Comparison of ENCODE assay signal across 12 cellular contexts in genomic region chr15:50774450-50774849, GRCh38. TPM values are rescaled to one million over a fixed set of nuclear protein-coding genes. Genes with fewer than 3 reads are reported as not detected.
DNase-seq lines count a peak whose midpoint lies in the region; ATAC-seq and TF ChIP-seq lines count a peak whose summit lies in the region.
"Had no signal": no experiment of that assay in that cellular context is flagged by ENCODE, and none has a peak within 500 bp of the region (broad histone marks: within the 10 kb centered on the region; RNA-seq: fewer than 3 reads in every experiment).

No MANE protein-coding gene starts in this region.

- H4K20me1 ChIP-seq in IMR-90 (ENCODE audit: insufficient read depth, low read length) = no peaks in the 10 kb centered on the region

- no peak overlapping the region for H2AFZ ChIP-seq in IMR-90 (replicated peaks; ENCODE audit: low read length, poor library complexity)

- H2AK5ac ChIP-seq in IMR-90 (ENCODE audit: low read depth, low read length) = no peak overlapping the region

- H3K9me3 Mint-ChIP-seq in naive thymus-derived CD4-positive, alpha-beta T cell = peaks cover 0 to 3% (median 0%) of the 10 kb centered on the region in 11 donors
- H3K9me3 Mint-ChIP-seq: IgD-negative memory B cell had no signal

- H3K4me2 ChIP-seq in IMR-90 (ENCODE audit: low read depth, low read length) = no peak overlapping the region

- H3K27me3 ChIP-seq in IMR-90 (ENCODE audit: control insufficient read depth, insufficient read depth, low read length) (no peaks in the 10 kb centered on the region), ovary (no peaks in the 10 kb centered on the region)
- H3K27me3 ChIP-seq in naive thymus-derived CD4-positive, alpha-beta T cell (ENCODE audit: control insufficient read depth in 2 of 2, insufficient read depth in 2 of 2, low read length in 2 of 2) = no peaks in the 10 kb centered on the region
- H3K27me3 ChIP-seq: Peyer's patch had no signal

- dilution Hi-C loops in IMR-90 (cut with HindIII; ENCODE audit: low sequenced_read_pairs, unreplicated experiment) = no loop called here

- intact Hi-C loops in IMR-90 (cut with micrococcal nuclease) = no loop called here
- intact Hi-C loops in naive thymus-derived CD4-positive, alpha-beta T cell (cut with micrococcal nuclease) = no loop called here
- intact Hi-C loops in ovary (cut with DNase I) = no loop called here

- H3K36me3 ChIP-seq in IMR-90 (ENCODE audit: control insufficient read depth, insufficient read depth, low read length) (no peaks in the 10 kb centered on the region), ovary (no peaks in the 10 kb centered on the region)
- H3K36me3 ChIP-seq in naive thymus-derived CD4-positive, alpha-beta T cell (ENCODE audit: control insufficient read depth in 2 of 3, insufficient read depth in 3 of 3, low read length in 3 of 3) = no peaks in the 10 kb centered on the region
- H3K36me3 ChIP-seq: Peyer's patch had no signal

- H3K9me3 ChIP-seq in IMR-90 (ENCODE audit: control insufficient read depth, insufficient read depth, low read length) (no peaks in the 10 kb centered on the region), ovary (no peaks in the 10 kb centered on the region)
- no peaks in the 10 kb centered on the region for H3K9me3 ChIP-seq in naive thymus-derived CD4-positive, alpha-beta T cell (ENCODE audit: control insufficient read depth in 2 of 3, low read length in 3 of 3)
- H3K9me3 ChIP-seq: Peyer's patch had no signal

- no peaks in the 10 kb centered on the region for H3K36me3 Mint-ChIP-seq in naive thymus-derived CD4-positive, alpha-beta T cell
- H3K36me3 Mint-ChIP-seq: IgD-negative memory B cell had no signal

- H3K18ac ChIP-seq in IMR-90 (ENCODE audit: low read depth, low read length) = peak overlapping the region; percentile 4; the same call in 1 of the 2 replicates

- peak overlapping the region; percentile 44; the same call in 1 of the 2 replicates for H3K14ac ChIP-seq in IMR-90 (replicated peaks; ENCODE audit: low read depth, low read length)

- no peak for TF ChIP-seq POLR2A in IMR-90 (IDR thresholded peaks at IDR 0.05; ENCODE audit: low read depth, low read length)
- TF ChIP-seq POLR2A in ovary (IDR thresholded peaks at IDR 0.05) = no peak

- peak overlapping the region in 8 of 9 donors; percentile 13 to 73 (median 60) for H3K27ac Mint-ChIP-seq in naive thymus-derived CD4-positive, alpha-beta T cell
- H3K27ac Mint-ChIP-seq: IgD-negative memory B cell had no signal

- H2BK15ac ChIP-seq in IMR-90 (ENCODE audit: low read depth, low read length) = no peak overlapping the region

- H3K4ac ChIP-seq in IMR-90 (ENCODE audit: low read depth, low read length) = no peak overlapping the region

- peaks cover 8% of the 10 kb centered on the region; the same call in 1 of the 2 replicates for H3K4me1 ChIP-seq in IMR-90 (ENCODE audit: control insufficient read depth, insufficient read depth, low read length)
- H3K4me1 ChIP-seq in naive thymus-derived CD4-positive, alpha-beta T cell (ENCODE audit: control insufficient read depth in 2 of 2, insufficient read depth in 2 of 2, low read length in 2 of 2) = no peaks in the 10 kb centered on the region
- H3K4me1 ChIP-seq in ovary (ENCODE audit: insufficient read depth) = no peaks in the 10 kb centered on the region

- peaks cover 0 to 11% (median 6%) of the 10 kb centered on the region in 7 donors for H3K4me1 Mint-ChIP-seq in naive thymus-derived CD4-positive, alpha-beta T cell

- no peak for ATAC-seq in IMR-90 (ENCODE audit: low read depth)
- ATAC-seq in naive thymus-derived CD4-positive, alpha-beta T cell = peak; percentile 79
- ATAC-seq in HG03139 (IDR thresholded peaks at IDR 0.05; ENCODE audit: unreplicated experiment) = no peak

- H4K91ac ChIP-seq in IMR-90 (ENCODE audit: insufficient read depth, low read depth, low read length) = no peak overlapping the region

- TF ChIP-seq CTCF in IMR-90 (conservative IDR thresholded peaks at IDR 0.05; ENCODE audit: low read depth, low read length) = no peak
- TF ChIP-seq CTCF in RWPE1 (conservative IDR thresholded peaks at IDR 0.05; ENCODE audit: low read depth) = no peak
- TF ChIP-seq CTCF in ovary (IDR thresholded peaks at IDR 0.05) = no peak

- no peak for TF ChIP-seq EP300 in ovary (IDR thresholded peaks at IDR 0.05)

- TF ChIP-seq RAD21 in IMR-90 (IDR thresholded peaks at IDR 0.05; ENCODE audit: low read length) = no peak

- H3K79me1 ChIP-seq in IMR-90 (ENCODE audit: low read depth in 1 of 2, low read length in 2 of 2) = no peaks in the 10 kb centered on the region

- no CpG with 5 or more reads among the region's 2 CpGs for WGBS in IMR-90 (ENCODE audit: extremely low coverage in 2 of 2, insufficient read length in 1 of 2), 2 experiments
- WGBS in ovary, 3 donors = 76 to 80% (median 79%) methylated on average over 2 of the region's 2 CpGs

- no peak overlapping the region for H3K23ac ChIP-seq in IMR-90 (ENCODE audit: low read depth, low read length)

- 0 out of 2 replicates have a peak, but pooled peaks cover 3% of the 10 kb centered on the region for H3K9me1 ChIP-seq in IMR-90 (ENCODE audit: insufficient read depth, low read length)

- DNase-seq in NCI-H2171 treated with DMSO at 0.1 percent for 48 hours (lab: John Stamatoyannopoulos, UW) (peak; percentile 8), NCI-H2171 (lab: John Stamatoyannopoulos, UW) (no peak), IMR-90 (peak; percentile 58), amniotic epithelial cell (ENCODE audit: low read depth) (peak; percentile 61), RWPE1 (ENCODE audit: low spot score) (no peak), ovary (no peak)
- DNase-seq in naive thymus-derived CD4-positive, alpha-beta T cell = peak in 6 of 9 donors; percentile 25 to 51 (median 36)
- DNase-seq: activated effector memory CD4-positive, alpha-beta T cell treated with anti-CD3 and anti-CD28 coated beads, Interleukin-2, amount 50 U/mL, for 16 hours; NCI-H2081; Peyer's patch had no signal

- H2BK120ac ChIP-seq in IMR-90 (ENCODE audit: low read depth, low read length) = no peak overlapping the region

- H3K27me3 Mint-ChIP-seq in naive thymus-derived CD4-positive, alpha-beta T cell = no peaks in the 10 kb centered on the region
- H3K27me3 Mint-ChIP-seq: IgD-negative memory B cell had no signal

- in situ Hi-C loops in IMR-90 (cut with MboI; ENCODE audit: low sequenced_read_pairs) = no loop called here

- no peak overlapping the region for H4K5ac ChIP-seq in IMR-90 (ENCODE audit: low read depth, low read length)

- H4K8ac ChIP-seq in IMR-90 (ENCODE audit: low read depth in 2 of 2, low read length in 2 of 2) = no peak overlapping the region

- no peak overlapping the region for H2BK5ac ChIP-seq in IMR-90 (ENCODE audit: low read depth, low read length, poor library complexity, severe bottlenecking)

- peak overlapping the region in 1 of 10 donors; percentile 44 for H3K4me3 Mint-ChIP-seq in naive thymus-derived CD4-positive, alpha-beta T cell
- H3K4me3 Mint-ChIP-seq: IgD-negative memory B cell had no signal

- H3K27ac ChIP-seq in IMR-90 (ENCODE audit: insufficient read depth, low read length) (no peak overlapping the region), RWPE1 (no peak overlapping the region), ovary (no peak overlapping the region)
- no peak overlapping the region for H3K27ac ChIP-seq in naive thymus-derived CD4-positive, alpha-beta T cell (ENCODE audit: low read depth, low read length)
- H3K27ac ChIP-seq: Peyer's patch had no signal

- POLR2A ChIA-PET in IMR-90 (lab: Charles Lee; ENCODE audit: unreplicated experiment) (no interaction called here), RWPE1 (lab: Yijun Ruan, JAX; ENCODE audit: low non-redundant PET) (no interaction called here)
- POLR2A ChIA-PET in naive thymus-derived CD4-positive, alpha-beta T cell (lab: Charles Lee) = no interaction called here

- BruUV-seq in IMR-90 (replicated peaks; lab: Mats Ljungman, UMichigan) = no TSS peak

- no peak overlapping the region for H3K9ac ChIP-seq in IMR-90 (ENCODE audit: low read depth, low read length)

- H2AK9ac ChIP-seq in IMR-90 (replicated peaks; ENCODE audit: low read depth, low read length, poor library complexity) = no peak overlapping the region

- no peak overlapping the region for H3K4me3 ChIP-seq in IMR-90 (ENCODE audit: insufficient read depth, low read depth, low read length)
- H3K4me3 ChIP-seq in naive thymus-derived CD4-positive, alpha-beta T cell (ENCODE audit: low read length) = no peak overlapping the region
- H3K4me3 ChIP-seq in ovary = no peak overlapping the region
- H3K4me3 ChIP-seq: Peyer's patch had no signal

- no peak overlapping the region for H2BK20ac ChIP-seq in IMR-90 (ENCODE audit: low read depth, low read length)

- H3K56ac ChIP-seq in IMR-90 (ENCODE audit: extremely low read depth, insufficient read depth, low read length) = no peak overlapping the region

- CTCF ChIA-PET in IMR-90 (lab: Yijun Ruan, JAX) (interaction anchor here (0.7 kb wide), 1 partner anchor 106 kb away, joined by 3 read pairs; no protein-coding TSS in a partner anchor), RWPE1 (lab: Yijun Ruan, JAX) (interaction anchor here (0.6 to 0.7 kb wide), 2 partner anchors 9 to 418 kb away, joined by 3 to 4 read pairs; no protein-coding TSS in a partner anchor)
- CTCF ChIA-PET in naive thymus-derived CD4-positive, alpha-beta T cell (lab: Charles Lee) = no interaction called here

TF ChIP-seq in IMR-90, 13 proteins besides CTCF, POLR2A, EP300 and RAD21:
- TF ChIP-seq MAFK (IDR thresholded peaks at IDR 0.05; ENCODE audit: low read depth, low read length) (no peak), MAZ (IDR thresholded peaks at IDR 0.05; ENCODE audit: borderline replicate concordance, low read depth, low read length) (no peak), CEBPB (IDR thresholded peaks at IDR 0.05; ENCODE audit: low read depth, low read length) (peak; percentile 7; the same call in 1 of the 2 replicates)

RNA-seq across cellular contexts. Expression of gene SPPL2A, which starts 8.9 kb away (rescaled TPM):
- total RNA-seq in IMR-90 (2012; rRNA removed) (53.8 and 82.5 TPM in 2 replicates), ovary (10 to 100 TPM; 39.1 to 97.2 (median 63.7) TPM)
- polyA plus RNA-seq in IMR-90 (2012; rRNA removed) (20.7 and 29.2 TPM in 2 replicates), ovary (10 to 100 TPM; 15.4 to 55.7 TPM)
- 30.6 and 35.1 TPM in 2 replicates for polyA plus RNA-seq in IMR-90 (2012; cell fraction: cytosol; rRNA removed)
- 40.1 and 54.9 TPM in 2 replicates for polyA plus RNA-seq in IMR-90 (2012; cell fraction: nucleus; rRNA removed; ENCODE audit: low replicate concordance)
- 100 to 1,000 TPM in 1 of 5 experiments, 10 to 100 TPM in 4; 42.1 to 100 (median 58.1) TPM for total RNA-seq in naive thymus-derived CD4-positive, alpha-beta T cell
- 10 to 100 TPM; 40.6 to 43.7 TPM for polyA plus RNA-seq in naive thymus-derived CD4-positive, alpha-beta T cell

Comparison
In these comparisons a context has a peak if more than half of its experiments do, and no peak if none do; other contexts are left out.
1. DNase-seq: peak in NCI-H2171 treated with DMSO at 0.1 percent for 48 hours (single experiment), IMR-90 (single experiment), amniotic epithelial cell (single experiment) and naive thymus-derived CD4-positive, alpha-beta T cell (6 of 9); none in NCI-H2171 (single experiment), RWPE1 (single experiment) and ovary (0 of 5).